In genomic region chr1:173852105-173852504, GRCh38 we compare ENCODE assay signal across 24 cellular contexts. TPM values are rescaled to one million over a fixed set of nuclear protein-coding genes. Genes with fewer than 3 reads are reported as not detected.
A peak's percentile ranks its signal among the peaks of the same experiment; 100 is the strongest.
DNase-seq lines count a peak whose midpoint lies in the region; ATAC-seq, FAIRE-seq and TF ChIP-seq lines count a peak whose summit lies in the region.
"Had no signal": no experiment of that assay in that cellular context is flagged by ENCODE, and none has a peak within 500 bp of the region (broad histone marks: within the 10 kb centered on the region; RNA-seq: fewer than 3 reads in every experiment).

No MANE protein-coding gene starts in this region.

- no peak overlapping the region for H3K4me3 Mint-ChIP-seq in progenitor cell of endocrine pancreas (ENCODE audit: low read depth)

- peak overlapping the region; percentile 71; the same call in 1 of the 2 replicates for H3K27ac ChIP-seq in IMR-90 (ENCODE audit: insufficient read depth, low read length)
- H3K27ac ChIP-seq in epithelial cell of prostate, result peak overlapping the region; percentile 63

- H3K4me3 ChIP-seq in IMR-90 (ENCODE audit: insufficient read depth, low read depth, low read length), result no peak overlapping the region
- H3K4me3 ChIP-seq: HAP-1, MG63 had no signal

- H3K4me2 ChIP-seq in IMR-90 (ENCODE audit: low read depth, low read length), result peak overlapping the region; percentile 0; the same call in 1 of the 2 replicates

- peak overlapping the region; percentile 49 for H3K27ac Mint-ChIP-seq in progenitor cell of endocrine pancreas

- H2BK15ac ChIP-seq in IMR-90 (ENCODE audit: low read depth, low read length), result no peak overlapping the region

- H3K23ac ChIP-seq in IMR-90 (ENCODE audit: low read depth, low read length), result no peak overlapping the region

- peaks cover 4% of the 10 kb centered on the region for H3K36me3 ChIP-seq in IMR-90 (ENCODE audit: control insufficient read depth, insufficient read depth, low read length)

- peaks cover 16% of the 10 kb centered on the region for H3K4me1 ChIP-seq in IMR-90 (ENCODE audit: control insufficient read depth, insufficient read depth, low read length)

- no peak overlapping the region for H2AK5ac ChIP-seq in IMR-90 (ENCODE audit: low read depth, low read length)

- intact Hi-C loops in IMR-90 (cut with micrococcal nuclease), result no loop called here

- peaks cover 5% of the 10 kb centered on the region for H3K9me1 ChIP-seq in IMR-90 (ENCODE audit: insufficient read depth, low read length)

- POLR2A ChIA-PET in IMR-90 (lab: Charles Lee; ENCODE audit: unreplicated experiment), result interaction anchor here (1.1 kb wide), 1 partner anchor 14 kb away, joined by 5 read pairs; no protein-coding TSS in a partner anchor

- H4K5ac ChIP-seq in IMR-90 (ENCODE audit: low read depth, low read length), result no peak overlapping the region

- peaks cover 10% of the 10 kb centered on the region for H3K4me1 Mint-ChIP-seq in progenitor cell of endocrine pancreas (ENCODE audit: low read depth)

- FAIRE-seq in D721Med (lab: Jason Lieb, UNC), result peak; percentile 78
- FAIRE-seq: GM18507, RCC 7860 had no signal

- in situ Hi-C loops in IMR-90 (cut with MboI; ENCODE audit: low sequenced_read_pairs), result no loop called here

- peaks cover 26% of the 10 kb centered on the region for H3K36me3 Mint-ChIP-seq in progenitor cell of endocrine pancreas (ENCODE audit: insufficient read depth)

- peak; percentile 55 for ATAC-seq in IMR-90 (ENCODE audit: low read depth)
- no peak for ATAC-seq in HG02588 (IDR thresholded peaks at IDR 0.05; ENCODE audit: unreplicated experiment)
- no peak for ATAC-seq in HG03175 (IDR thresholded peaks at IDR 0.05; ENCODE audit: unreplicated experiment)
- ATAC-seq in GM18909 (IDR thresholded peaks at IDR 0.05; ENCODE audit: poor library complexity, unreplicated experiment), result no peak
- ATAC-seq: SK-N-SH treated with all-trans-retinoic acid at 6 μM for 48 hours had no signal

- no peak overlapping the region for H2AFZ ChIP-seq in IMR-90 (replicated peaks; ENCODE audit: low read length, poor library complexity)

- H4K91ac ChIP-seq in IMR-90 (ENCODE audit: insufficient read depth, low read depth, low read length), result no peak overlapping the region

- no peak for TF ChIP-seq POLR2A in IMR-90 (IDR thresholded peaks at IDR 0.05; ENCODE audit: low read depth, low read length)

- TF ChIP-seq CTCF in D721Med (IDR thresholded peaks at IDR 0.05; ENCODE audit: insufficient read depth, missing control alignments) (no peak), IMR-90 (conservative IDR thresholded peaks at IDR 0.05; ENCODE audit: low read depth, low read length) (no peak), progenitor cell of endocrine pancreas (IDR thresholded peaks at IDR 0.05; ENCODE audit: unreplicated experiment) (no peak)

- peak overlapping the region; percentile 72; the same call in 1 of the 2 replicates for H3K4ac ChIP-seq in IMR-90 (ENCODE audit: low read depth, low read length)

- no peaks in the 10 kb centered on the region for H3K27me3 ChIP-seq in IMR-90 (ENCODE audit: control insufficient read depth, insufficient read depth, low read length)
- H3K27me3 ChIP-seq: MG63 had no signal

- WGBS in IMR-90 (ENCODE audit: extremely low coverage in 2 of 2, insufficient read length in 1 of 2), 2 experiments, result no CpG with 5 or more reads among the region's 4 CpGs

- no peaks in the 10 kb centered on the region for H3K9me3 ChIP-seq in IMR-90 (ENCODE audit: control insufficient read depth, insufficient read depth, low read length)
- H3K9me3 ChIP-seq: HAP-1, MG63 had no signal

- H3K56ac ChIP-seq in IMR-90 (ENCODE audit: extremely low read depth, insufficient read depth, low read length), result no peak overlapping the region

- H4K20me1 ChIP-seq in IMR-90 (ENCODE audit: insufficient read depth, low read length), result peaks cover 3% of the 10 kb centered on the region; the same call in 1 of the 2 replicates

- no peak overlapping the region for H2AK9ac ChIP-seq in IMR-90 (replicated peaks; ENCODE audit: low read depth, low read length, poor library complexity)

- H2BK20ac ChIP-seq in IMR-90 (ENCODE audit: low read depth, low read length), result peak overlapping the region; percentile 8; the same call in 1 of the 2 replicates

- no TSS peak for BruUV-seq in IMR-90 (replicated peaks; lab: Mats Ljungman, UMichigan)

- CTCF ChIA-PET in IMR-90 (lab: Yijun Ruan, JAX), result interaction anchor here (0.7 kb wide), 2 partner anchors 347 to 633 kb away, joined by 3 to 5 read pairs; no protein-coding TSS in a partner anchor

- no peak overlapping the region; a peak in 1 of 4 replicates for H4K8ac ChIP-seq in IMR-90 (ENCODE audit: low read depth in 2 of 2, low read length in 2 of 2)

- H3K27me3 Mint-ChIP-seq in progenitor cell of endocrine pancreas, result no peaks in the 10 kb centered on the region

- no peak for TF ChIP-seq RAD21 in IMR-90 (IDR thresholded peaks at IDR 0.05; ENCODE audit: low read length)

- peak overlapping the region; percentile 88 for H2BK5ac ChIP-seq in IMR-90 (ENCODE audit: low read depth, low read length, poor library complexity, severe bottlenecking)

- H3K18ac ChIP-seq in IMR-90 (ENCODE audit: low read depth, low read length), result peak overlapping the region; percentile 11; the same call in 1 of the 2 replicates

- no peak overlapping the region for H3K9ac ChIP-seq in IMR-90 (ENCODE audit: low read depth, low read length)

- H3K9me3 Mint-ChIP-seq in progenitor cell of endocrine pancreas (ENCODE audit: low read depth), result no peaks in the 10 kb centered on the region

- peaks cover 8 to 34% of the 10 kb centered on the region in 2 experiments; a peak in 2 of 4 replicates for H3K79me1 ChIP-seq in IMR-90 (ENCODE audit: low read depth in 1 of 2, low read length in 2 of 2)

- no peak overlapping the region; the same call in 1 of the 2 replicates for H3K14ac ChIP-seq in IMR-90 (replicated peaks; ENCODE audit: low read depth, low read length)

- dilution Hi-C loops in IMR-90 (cut with HindIII; ENCODE audit: low sequenced_read_pairs, unreplicated experiment), result no loop called here

- DNase-seq in D721Med (ENCODE audit: insufficient read length, low spot score) (no peak), IMR-90 (peak; percentile 76), epithelial cell of prostate (ENCODE audit: low read depth, low spot score) (no peak), progenitor cell of endocrine pancreas (ENCODE audit: low spot score, unreplicated experiment) (no peak), cerebellar cortex (ENCODE audit: low spot score) (no peak)
- DNase-seq: 8988T, ACHN, GOT3, KG1, MG63, NCI-H1105 treated with DMSO at 0.1 percent for 48 hours, NCI-H146, NCI-H1930, NCI-H2107, NCI-H524 treated with DMSO at 0.1 percent for 48 hours, NCI-H774, SIG-M5 had no signal

- peak overlapping the region; percentile 14; the same call in 1 of the 2 replicates for H2BK120ac ChIP-seq in IMR-90 (ENCODE audit: low read depth, low read length)

TF ChIP-seq in IMR-90, 13 proteins besides CTCF, POLR2A, EP300 and RAD21:
- TF ChIP-seq NFE2L2 (IDR thresholded peaks at IDR 0.05; ENCODE audit: low read depth, low read length), result no peak
- TF ChIP-seq RCOR1 (IDR thresholded peaks at IDR 0.05; ENCODE audit: insufficient replicate concordance, low read length), result no peak
- TF ChIP-seq, protein P1, sequence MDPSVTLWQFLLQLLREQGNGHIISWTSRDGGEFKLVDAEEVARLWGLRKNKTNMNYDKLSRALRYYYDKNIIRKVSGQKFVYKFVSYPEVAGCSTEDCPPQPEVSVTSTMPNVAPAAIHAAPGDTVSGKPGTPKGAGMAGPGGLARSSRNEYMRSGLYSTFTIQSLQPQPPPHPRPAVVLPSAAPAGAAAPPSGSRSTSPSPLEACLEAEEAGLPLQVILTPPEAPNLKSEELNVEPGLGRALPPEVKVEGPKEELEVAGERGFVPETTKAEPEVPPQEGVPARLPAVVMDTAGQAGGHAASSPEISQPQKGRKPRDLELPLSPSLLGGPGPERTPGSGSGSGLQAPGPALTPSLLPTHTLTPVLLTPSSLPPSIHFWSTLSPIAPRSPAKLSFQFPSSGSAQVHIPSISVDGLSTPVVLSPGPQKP (IDR thresholded peaks at IDR 0.05; ENCODE audit: borderline replicate concordance, low read depth, low read length), result no peak
- TF ChIP-seq FOS (IDR thresholded peaks at IDR 0.05; ENCODE audit: low read depth, low read length), result peak; percentile 15; the same call in 1 of the 2 replicates
- TF ChIP-seq, protein P2, sequence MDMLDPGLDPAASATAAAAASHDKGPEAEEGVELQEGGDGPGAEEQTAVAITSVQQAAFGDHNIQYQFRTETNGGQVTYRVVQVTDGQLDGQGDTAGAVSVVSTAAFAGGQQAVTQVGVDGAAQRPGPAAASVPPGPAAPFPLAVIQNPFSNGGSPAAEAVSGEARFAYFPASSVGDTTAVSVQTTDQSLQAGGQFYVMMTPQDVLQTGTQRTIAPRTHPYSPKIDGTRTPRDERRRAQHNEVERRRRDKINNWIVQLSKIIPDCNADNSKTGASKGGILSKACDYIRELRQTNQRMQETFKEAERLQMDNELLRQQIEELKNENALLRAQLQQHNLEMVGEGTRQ (IDR thresholded peaks at IDR 0.05; ENCODE audit: low read depth, low read length), result no peak
- TF ChIP-seq MAZ (IDR thresholded peaks at IDR 0.05; ENCODE audit: borderline replicate concordance, low read depth, low read length), result no peak
- TF ChIP-seq MXI1 (IDR thresholded peaks at IDR 0.05; ENCODE audit: borderline replicate concordance, low read depth, low read length), result no peak
- TF ChIP-seq MAFK (IDR thresholded peaks at IDR 0.05; ENCODE audit: low read depth, low read length), result 0 out of 2 replicates have a peak, but pooled peaks have one; percentile 3

RNA-seq across cellular contexts. Expression of gene GAS5, which starts 15.7 kb away (rescaled TPM):
- total RNA-seq in IMR-90 (2012; rRNA removed), result 380 and 450 TPM in 2 replicates
- 561 and 737 TPM in 2 replicates for polyA plus RNA-seq in IMR-90 (2012; rRNA removed)
- 218 and 390 TPM in 2 replicates for polyA plus RNA-seq in IMR-90 (2012; cell fraction: cytosol; rRNA removed)
- polyA plus RNA-seq in IMR-90 (2012; cell fraction: nucleus; rRNA removed; ENCODE audit: low replicate concordance), result 299 and 1,751 TPM in 2 replicates
- total RNA-seq in progenitor cell of endocrine pancreas, result 352 and 423 TPM in 2 replicates

RNA-seq across cellular contexts. Expression of gene ZBTB37, which starts 16.1 kb away (rescaled TPM):
- total RNA-seq in IMR-90 (2012; rRNA removed) (9.7 and 13.1 TPM in 2 replicates), progenitor cell of endocrine pancreas (12.2 and 14.3 TPM in 2 replicates)
- polyA plus RNA-seq in IMR-90 (2012; rRNA removed), result 0.92 and 1.0 TPM in 2 replicates
- polyA plus RNA-seq in IMR-90 (2012; cell fraction: cytosol; rRNA removed), result 0.09 and 0.22 TPM in 2 replicates
- polyA plus RNA-seq in IMR-90 (2012; cell fraction: nucleus; rRNA removed; ENCODE audit: low replicate concordance), result 0.94 and 2.9 TPM in 2 replicates

RNA-seq across cellular contexts. Expression of gene CENPL, which starts 27.4 kb away (rescaled TPM):
- total RNA-seq in IMR-90 (2012; rRNA removed), result 21.1 and 21.9 TPM in 2 replicates
- polyA plus RNA-seq in IMR-90 (2012; rRNA removed), result 4.8 and 6.3 TPM in 2 replicates
- polyA plus RNA-seq in IMR-90 (2012; cell fraction: cytosol; rRNA removed), result 1.1 and 1.4 TPM in 2 replicates
- 0.88 and 3.3 TPM in 2 replicates for polyA plus RNA-seq in IMR-90 (2012; cell fraction: nucleus; rRNA removed; ENCODE audit: low replicate concordance)
- total RNA-seq in progenitor cell of endocrine pancreas, result 11.6 and 12.0 TPM in 2 replicates

RNA-seq across cellular contexts. Expression of gene DARS2, which starts 27.6 kb away (rescaled TPM):
- total RNA-seq in IMR-90 (2012; rRNA removed), result 18.8 and 22.8 TPM in 2 replicates
- 13.1 and 14.8 TPM in 2 replicates for polyA plus RNA-seq in IMR-90 (2012; rRNA removed)
- 4.6 and 11.0 TPM in 2 replicates for polyA plus RNA-seq in IMR-90 (2012; cell fraction: cytosol; rRNA removed)
- 2.7 and 11.4 TPM in 2 replicates for polyA plus RNA-seq in IMR-90 (2012; cell fraction: nucleus; rRNA removed; ENCODE audit: low replicate concordance)
- total RNA-seq in progenitor cell of endocrine pancreas, result 20.2 and 21.1 TPM in 2 replicates
